ENCODE assay signal across 8 cellular contexts in genomic region chr14:54398028-54398368, GRCh38. TPM values are rescaled to one million over a fixed set of nuclear protein-coding genes. Genes with fewer than 3 reads are reported as not detected.
A peak's percentile ranks its signal among the peaks of the same experiment; 100 is the strongest.
DNase-seq lines count a peak whose midpoint lies in the region; ATAC-seq lines count a peak whose summit lies in the region.

No MANE protein-coding gene starts in this region.

- H3K27me3 ChIP-seq in ectodermal cell (ENCODE audit: control insufficient read depth, insufficient read depth, low read length, poor library complexity, severe bottlenecking): peaks cover 9% of the 10 kb centered on the region

- ATAC-seq in stimulated activated memory B cell treated with anti-CD40 and anti-IgM and Interleukin-4, amounts not matched to agents 10 μg/mL and 1 μg/mL and 100 μg/mL, for 72 hours: no peak
- ATAC-seq in HG02678 (IDR thresholded peaks at IDR 0.05; ENCODE audit: unreplicated experiment) (no peak), HG03280 (IDR thresholded peaks at IDR 0.05; ENCODE audit: unreplicated experiment) (no peak)

- no peak for DNase-seq in activated T-cell treated with anti-CD3 and anti-CD28 coated beads, Interleukin-2, amount 50 U/mL, for 24 hours
- no peak for DNase-seq in activated T-cell treated with anti-CD3 and anti-CD28 coated beads, Interleukin-2, amount 50 U/mL, for 1 hour
- DNase-seq in NCI-H82 treated with DMSO at 0.1 percent for 48 hours (lab: John Stamatoyannopoulos, UW; ENCODE audit: unreplicated experiment) (peak; percentile 23), DMS153 (lab: John Stamatoyannopoulos, UW) (no peak)

- peak overlapping the region; percentile 86 for H3K4me3 ChIP-seq in ectodermal cell (ENCODE audit: insufficient read depth, low read depth, low read length)

- no peaks in the 10 kb centered on the region for H3K9me3 Mint-ChIP-seq in activated T-cell treated with anti-CD3 and anti-CD28 coated beads, Interleukin-2, amount 50 U/mL, for 24 hours
- no peaks in the 10 kb centered on the region for H3K9me3 Mint-ChIP-seq in stimulated activated memory B cell treated with anti-CD40 and anti-IgM and Interleukin-4, amounts not matched to agents 10 μg/mL and 1 μg/mL and 100 μg/mL, for 72 hours

- peaks cover 6% of the 10 kb centered on the region for H3K4me1 ChIP-seq in ectodermal cell (ENCODE audit: control insufficient read depth, insufficient read depth, low read length)

- H3K27ac Mint-ChIP-seq in activated T-cell treated with anti-CD3 and anti-CD28 coated beads, Interleukin-2, amount 50 U/mL, for 24 hours: no peak overlapping the region
- H3K27ac Mint-ChIP-seq in stimulated activated memory B cell treated with anti-CD40 and anti-IgM and Interleukin-4, amounts not matched to agents 10 μg/mL and 1 μg/mL and 100 μg/mL, for 72 hours: no peak overlapping the region

- 75 to 77% methylated on average over 8 of the region's 8 CpGs for WGBS in ectodermal cell, 2 experiments

- no peaks in the 10 kb centered on the region for H3K27me3 Mint-ChIP-seq in activated T-cell treated with anti-CD3 and anti-CD28 coated beads, Interleukin-2, amount 50 U/mL, for 24 hours
- no peaks in the 10 kb centered on the region for H3K27me3 Mint-ChIP-seq in stimulated activated memory B cell treated with anti-CD40 and anti-IgM and Interleukin-4, amounts not matched to agents 10 μg/mL and 1 μg/mL and 100 μg/mL, for 72 hours

- H3K36me3 Mint-ChIP-seq in activated T-cell treated with anti-CD3 and anti-CD28 coated beads, Interleukin-2, amount 50 U/mL, for 24 hours (ENCODE audit: low read depth): peaks cover 27% of the 10 kb centered on the region
- H3K36me3 Mint-ChIP-seq in stimulated activated memory B cell treated with anti-CD40 and anti-IgM and Interleukin-4, amounts not matched to agents 10 μg/mL and 1 μg/mL and 100 μg/mL, for 72 hours: no peaks in the 10 kb centered on the region

- H3K9me3 ChIP-seq in ectodermal cell (ENCODE audit: control insufficient read depth, low read length): no peaks in the 10 kb centered on the region

- no peak overlapping the region for H3K27ac ChIP-seq in ectodermal cell (ENCODE audit: insufficient read depth, low read depth, low read length, poor library complexity, severe bottlenecking)

- peaks cover 3% of the 10 kb centered on the region for H3K36me3 ChIP-seq in ectodermal cell (ENCODE audit: control insufficient read depth, insufficient read depth, low read length)

- H3K4me1 Mint-ChIP-seq in activated T-cell treated with anti-CD3 and anti-CD28 coated beads, Interleukin-2, amount 50 U/mL, for 24 hours (ENCODE audit: low read depth): peaks cover 22% of the 10 kb centered on the region
- peaks cover 14% of the 10 kb centered on the region for H3K4me1 Mint-ChIP-seq in stimulated activated memory B cell treated with anti-CD40 and anti-IgM and Interleukin-4, amounts not matched to agents 10 μg/mL and 1 μg/mL and 100 μg/mL, for 72 hours

- peak overlapping the region; percentile 86 for H3K4me3 Mint-ChIP-seq in activated T-cell treated with anti-CD3 and anti-CD28 coated beads, Interleukin-2, amount 50 U/mL, for 24 hours
- peak overlapping the region; percentile 62 for H3K4me3 Mint-ChIP-seq in stimulated activated memory B cell treated with anti-CD40 and anti-IgM and Interleukin-4, amounts not matched to agents 10 μg/mL and 1 μg/mL and 100 μg/mL, for 72 hours

RNA-seq across cellular contexts. Expression of gene CDKN3, which starts 1.2 kb away (rescaled TPM):
- polyA plus RNA-seq in ectodermal cell (2013, experiment 1 of 4): 40.8 TPM
- 40.5 TPM for polyA plus RNA-seq in ectodermal cell (2013, experiment 2 of 4)
- polyA plus RNA-seq in ectodermal cell (2013, experiment 3 of 4): 60.1 TPM
- polyA plus RNA-seq in ectodermal cell (2013, experiment 4 of 4): 65.6 TPM

RNA-seq across cellular contexts. Expression of gene CNIH1, which starts 43.2 kb away (rescaled TPM):
- polyA plus RNA-seq in ectodermal cell (2013, experiment 1 of 4): 96.9 TPM
- polyA plus RNA-seq in ectodermal cell (2013, experiment 2 of 4): 105 TPM
- polyA plus RNA-seq in ectodermal cell (2013, experiment 3 of 4): 106 TPM
- 123 TPM for polyA plus RNA-seq in ectodermal cell (2013, experiment 4 of 4)
